Comparison of ENCODE assay signal across 9 cellular contexts in genomic region chr21:44487831-44488230, GRCh38. TPM values are rescaled to one million over a fixed set of nuclear protein-coding genes. Genes with fewer than 3 reads are reported as not detected.
A peak's percentile ranks its signal among the peaks of the same experiment; 100 is the strongest.
DNase-seq lines count a peak whose midpoint lies in the region; ATAC-seq and TF ChIP-seq lines count a peak whose summit lies in the region.
"Had no signal": no experiment of that assay in that cellular context is flagged by ENCODE, and none has a peak within 500 bp of the region (broad histone marks: within the 10 kb centered on the region; RNA-seq: fewer than 3 reads in every experiment).

No MANE protein-coding gene starts in this region.

- no peaks in the 10 kb centered on the region for H3F3A ChIP-seq in SK-N-SH (replicated peaks; ENCODE audit: insufficient read depth)

- no peak overlapping the region for H2AFZ ChIP-seq in SK-N-SH (ENCODE audit: low read depth)

- H3K36me3 Mint-ChIP-seq in T-helper 2 cell treated with Interferon-gamma antibody and Interleukin-4, amounts not matched to agents 5 μg/mL and 100 μg/mL, for 36 hours (ENCODE audit: low read depth): no peaks in the 10 kb centered on the region

- POLR2A ChIA-PET in SK-N-SH (lab: Yijun Ruan, JAX): no interaction called here

- no peak for ATAC-seq in SK-N-SH treated with all-trans-retinoic acid at 6 μM for 48 hours
- ATAC-seq in HG02623 (IDR thresholded peaks at IDR 0.05; ENCODE audit: unreplicated experiment): no peak
- no peak for ATAC-seq in HG02571 (IDR thresholded peaks at IDR 0.05; ENCODE audit: unreplicated experiment)

- peaks cover 7% of the 10 kb centered on the region; the same call in 1 of the 2 replicates for H3K9me3 ChIP-seq in SK-N-SH
- H3K9me3 ChIP-seq: neutrophil had no signal

- peaks cover 6% of the 10 kb centered on the region; the same call in 1 of the 2 replicates for H3K79me2 ChIP-seq in SK-N-SH (ENCODE audit: insufficient read depth)

- H3K4me3 Mint-ChIP-seq in T-helper 2 cell treated with Interferon-gamma antibody and Interleukin-4, amounts not matched to agents 5 μg/mL and 100 μg/mL, for 36 hours: no peak overlapping the region

- no peak overlapping the region for H3K27ac ChIP-seq in SK-N-SH (ENCODE audit: low read depth in 2 of 2, low read length in 1 of 2)
- H3K27ac ChIP-seq: neutrophil had no signal

- no peak overlapping the region for H3K4me2 ChIP-seq in SK-N-SH

- peaks cover 12% of the 10 kb centered on the region for H3K9me3 Mint-ChIP-seq in T-helper 2 cell treated with Interferon-gamma antibody and Interleukin-4, amounts not matched to agents 5 μg/mL and 100 μg/mL, for 36 hours

- peaks cover 4% of the 10 kb centered on the region for H3K27me3 Mint-ChIP-seq in T-helper 2 cell treated with Interferon-gamma antibody and Interleukin-4, amounts not matched to agents 5 μg/mL and 100 μg/mL, for 36 hours (ENCODE audit: low read depth)

- no peak overlapping the region for H3K9ac ChIP-seq in SK-N-SH

- no peak for TF ChIP-seq EP300 in SK-N-SH (IDR thresholded peaks at IDR 0.05; ENCODE audit: borderline replicate concordance in 1 of 2, low read depth in 1 of 2, low read length in 1 of 2)

- H3K9me2 ChIP-seq in SK-N-SH: no peaks in the 10 kb centered on the region

- H4K20me1 ChIP-seq in SK-N-SH (ENCODE audit: insufficient read depth): no peaks in the 10 kb centered on the region

- H3K4me1 Mint-ChIP-seq in T-helper 2 cell treated with Interferon-gamma antibody and Interleukin-4, amounts not matched to agents 5 μg/mL and 100 μg/mL, for 36 hours (ENCODE audit: low read depth): peaks cover 2% of the 10 kb centered on the region

- no peak for DNase-seq in SK-N-SH
- peak; percentile 20 for DNase-seq in T-helper 2 cell treated with Interferon-gamma antibody and Interleukin-4, amounts not matched to agents 5 μg/mL and 100 μg/mL, for 36 hours (ENCODE audit: low spot score)
- DNase-seq in epithelial cell of proximal tubule (ENCODE audit: low read depth): no peak
- DNase-seq in stimulated activated CD8-positive, alpha-beta memory T cell treated with anti-CD3 and anti-CD28 coated beads, Interleukin-2, amount 100 ng/mL, for 48 hours (ENCODE audit: low read depth in 2 of 2): peak; percentile 32 to 51
- no peak for DNase-seq in NCI-H2081 treated with DMSO at 0.1 percent for 48 hours (lab: John Stamatoyannopoulos, UW)

- no peak overlapping the region; a peak in 1 of 4 replicates for H3K4me3 ChIP-seq in SK-N-SH (ENCODE audit: low read depth in 2 of 2, low read length in 1 of 2)
- H3K4me3 ChIP-seq in epithelial cell of proximal tubule (ENCODE audit: low read depth, low read length): no peak overlapping the region

- CTCF ChIA-PET in SK-N-SH (lab: Yijun Ruan, JAX): interaction anchor here (0.9 kb wide), 1 partner anchor 10 kb away, joined by 3 read pairs; no protein-coding TSS in a partner anchor

- TF ChIP-seq CTCF in SK-N-SH (IDR thresholded peaks at IDR 0.05): peak; percentile 60
- TF ChIP-seq CTCF in epithelial cell of proximal tubule (conservative IDR thresholded peaks at IDR 0.05; ENCODE audit: low read depth, low read length): peak; percentile 53

- 32% methylated on average over 4 of the region's 4 CpGs for WGBS in SK-N-SH (ENCODE audit: low lambda C conversion rate)

- H3K27ac Mint-ChIP-seq in T-helper 2 cell treated with Interferon-gamma antibody and Interleukin-4, amounts not matched to agents 5 μg/mL and 100 μg/mL, for 36 hours: no peak overlapping the region

- H3K36me3 ChIP-seq in SK-N-SH (replicated peaks in 1 of 2; ENCODE audit: control insufficient read depth in 1 of 2, insufficient read depth in 2 of 2, low read length in 1 of 2): no peaks in the 10 kb centered on the region
- H3K36me3 ChIP-seq: neutrophil had no signal

- no peaks in the 10 kb centered on the region for H3K4me1 ChIP-seq in SK-N-SH (ENCODE audit: control insufficient read depth in 1 of 2, insufficient read depth in 2 of 2, low read depth in 1 of 2, low read length in 1 of 2)

- peaks cover 8% of the 10 kb centered on the region; the same call in 1 of the 2 replicates for H3K27me3 ChIP-seq in SK-N-SH (ENCODE audit: insufficient read depth)

- no peak for TF ChIP-seq RAD21 in SK-N-SH (IDR thresholded peaks at IDR 0.05; ENCODE audit: low read length)

TF ChIP-seq in SK-N-SH, 30 proteins besides CTCF, POLR2A, EP300 and RAD21 (continues in another document):
- TF ChIP-seq IRF3 (IDR thresholded peaks at IDR 0.05; ENCODE audit: low read depth, low read length): no peak
- TF ChIP-seq MXI1 (IDR thresholded peaks at IDR 0.05; ENCODE audit: low read depth, low read length): no peak
- TF ChIP-seq MEF2A (IDR thresholded peaks at IDR 0.05; ENCODE audit: borderline replicate concordance, low read depth): no peak
- TF ChIP-seq CHD2 (IDR thresholded peaks at IDR 0.05; ENCODE audit: low read length, partially characterized antibody): no peak
- TF ChIP-seq PBX3 (IDR thresholded peaks at IDR 0.05): no peak
- TF ChIP-seq TCF12 (IDR thresholded peaks at IDR 0.05): no peak
- no peak for TF ChIP-seq NFIC (IDR thresholded peaks at IDR 0.05; ENCODE audit: borderline replicate concordance)
- no peak for TF ChIP-seq TAF1 (IDR thresholded peaks at IDR 0.05; ENCODE audit: borderline replicate concordance, low read depth, low read length)

TF ChIP-seq in SK-N-SH treated with all-trans-retinoic acid at 6 μM for 48 hours, 23 proteins besides CTCF, POLR2A, EP300 and RAD21:
- TF ChIP-seq CSRNP3 (CRISPR knock-in tag; IDR thresholded peaks at IDR 0.05): no peak
- TF ChIP-seq ISL1 (CRISPR knock-in tag; IDR thresholded peaks at IDR 0.05): no peak
- TF ChIP-seq TOX (CRISPR knock-in tag; IDR thresholded peaks at IDR 0.05; ENCODE audit: borderline replicate concordance): no peak
- TF ChIP-seq, protein P1, sequence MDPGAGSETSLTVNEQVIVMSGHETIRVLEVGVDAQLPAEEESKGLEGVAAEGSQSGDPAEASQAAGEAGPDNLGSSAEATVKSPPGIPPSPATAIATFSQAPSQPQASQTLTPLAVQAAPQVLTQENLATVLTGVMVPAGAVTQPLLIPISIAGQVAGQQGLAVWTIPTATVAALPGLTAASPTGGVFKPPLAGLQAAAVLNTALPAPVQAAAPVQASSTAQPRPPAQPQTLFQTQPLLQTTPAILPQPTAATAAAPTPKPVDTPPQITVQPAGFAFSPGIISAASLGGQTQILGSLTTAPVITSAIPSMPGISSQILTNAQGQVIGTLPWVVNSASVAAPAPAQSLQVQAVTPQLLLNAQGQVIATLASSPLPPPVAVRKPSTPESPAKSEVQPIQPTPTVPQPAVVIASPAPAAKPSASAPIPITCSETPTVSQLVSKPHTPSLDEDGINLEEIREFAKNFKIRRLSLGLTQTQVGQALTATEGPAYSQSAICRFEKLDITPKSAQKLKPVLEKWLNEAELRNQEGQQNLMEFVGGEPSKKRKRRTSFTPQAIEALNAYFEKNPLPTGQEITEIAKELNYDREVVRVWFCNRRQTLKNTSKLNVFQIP (CRISPR knock-in tag; IDR thresholded peaks at IDR 0.05; ENCODE audit: borderline replicate concordance, low read depth): no peak
- TF ChIP-seq ZFP3 (CRISPR knock-in tag; IDR thresholded peaks at IDR 0.05): no peak
- no peak for TF ChIP-seq ZNF70 (CRISPR knock-in tag; IDR thresholded peaks at IDR 0.05)
- no peak for TF ChIP-seq OSR1 (CRISPR knock-in tag; IDR thresholded peaks at IDR 0.05)
- no peak for TF ChIP-seq BACH2 (CRISPR knock-in tag; IDR thresholded peaks at IDR 0.05; ENCODE audit: borderline replicate concordance)
- TF ChIP-seq CSDC2 (CRISPR knock-in tag; IDR thresholded peaks at IDR 0.05): no peak
- TF ChIP-seq ESRRG (CRISPR knock-in tag; IDR thresholded peaks at IDR 0.05): no peak
- TF ChIP-seq PPARA (CRISPR knock-in tag; IDR thresholded peaks at IDR 0.05; ENCODE audit: borderline replicate concordance): no peak
- TF ChIP-seq TCF4 (CRISPR knock-in tag; IDR thresholded peaks at IDR 0.05; ENCODE audit: borderline replicate concordance): no peak
- TF ChIP-seq GLIS3 (CRISPR knock-in tag; IDR thresholded peaks at IDR 0.05): no peak
- no peak for TF ChIP-seq ZC3H10 (CRISPR knock-in tag; IDR thresholded peaks at IDR 0.05)

RNA-seq across cellular contexts. Expression of gene LRRC3, which starts 32.5 kb away (rescaled TPM):
- polyA plus RNA-seq in SK-N-SH (2012; rRNA removed): 1.9 and 2.3 TPM in 2 replicates
- 0.91 and 1.5 TPM in 2 replicates for polyA plus RNA-seq in SK-N-SH (2012; cell fraction: cytosol; rRNA removed)
- 1.5 and 1.9 TPM in 2 replicates for polyA plus RNA-seq in SK-N-SH (2012; cell fraction: nucleus; rRNA removed)
- total RNA-seq in epithelial cell of proximal tubule: 1.0 and 3.0 TPM in 2 replicates

RNA-seq across cellular contexts. Expression of gene KRTAP10-1, which starts 52.2 kb away (rescaled TPM):
- not detected in 2 replicates for polyA plus RNA-seq in SK-N-SH (2012; rRNA removed)
- polyA plus RNA-seq in SK-N-SH (2012; cell fraction: cytosol; rRNA removed): not detected in 2 replicates
- not detected in 2 replicates for polyA plus RNA-seq in SK-N-SH (2012; cell fraction: nucleus; rRNA removed)
- not detected in 2 replicates for total RNA-seq in epithelial cell of proximal tubule

Comparison
In these comparisons a context has a peak if more than half of its experiments do, and no peak if none do; other contexts are left out.
1. DNase-seq: peak in T-helper 2 cell treated with Interferon-gamma antibody and Interleukin-4, amounts not matched to agents 5 μg/mL and 100 μg/mL, for 36 hours (single experiment) and stimulated activated CD8-positive, alpha-beta memory T cell treated with anti-CD3 and anti-CD28 coated beads, Interleukin-2, amount 100 ng/mL, for 48 hours (2 of 2); none in SK-N-SH (single experiment), epithelial cell of proximal tubule (single experiment) and NCI-H2081 treated with DMSO at 0.1 percent for 48 hours (single experiment).